In the genomic region with DNA sequence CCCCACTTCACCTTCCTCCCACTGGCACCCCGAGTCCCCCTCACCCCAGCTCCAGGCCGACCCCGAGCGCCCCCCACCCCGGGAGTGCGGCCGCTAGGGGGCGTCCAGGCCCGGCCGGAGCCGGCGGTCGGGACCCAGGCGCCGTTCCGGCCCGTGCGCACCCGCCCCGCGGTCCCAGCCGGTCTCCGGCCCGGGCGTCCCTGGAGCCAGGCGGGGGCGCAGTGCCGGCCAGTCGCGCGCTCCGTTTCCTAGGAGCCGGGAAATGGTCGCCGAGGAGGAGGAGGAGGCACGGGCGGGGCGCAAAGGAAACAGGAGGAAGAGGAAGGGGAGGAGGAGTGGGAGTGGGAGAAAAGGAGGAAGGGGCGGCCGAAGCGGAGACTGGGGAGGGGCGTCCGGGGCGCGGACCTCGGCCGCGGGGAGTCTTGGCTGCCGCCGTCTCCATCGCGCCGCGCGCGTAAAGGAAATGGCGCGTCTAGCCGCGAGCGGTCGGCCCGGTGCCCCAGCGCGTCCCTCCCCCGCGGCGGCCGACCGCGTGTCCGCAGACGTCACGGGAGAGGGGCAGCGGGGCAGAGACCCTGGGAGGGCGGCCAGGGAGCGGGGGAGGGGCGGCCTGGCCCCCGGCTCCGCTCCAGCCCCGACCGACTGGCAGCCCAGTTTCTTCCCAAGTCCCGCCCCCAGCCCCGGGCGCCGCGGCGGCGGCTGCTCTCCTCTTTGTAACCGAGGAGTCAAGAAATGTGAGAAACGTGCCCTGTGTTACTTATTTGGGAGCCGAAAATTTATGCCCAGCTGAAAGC, we compare ENCODE assay signal across 8 cellular contexts.
DNase-seq lines count a peak whose midpoint lies in the region; ATAC-seq lines count a peak whose summit lies in the region.

No MANE protein-coding gene starts in this region.

- H3K4me3 Mint-ChIP-seq in memory B cell: peak overlapping the region; percentile 75

- H3K36me3 ChIP-seq in endocrine pancreas (ENCODE audit: control insufficient read depth, insufficient read depth, low read length): no peaks in the 10 kb centered on the region

- no peaks in the 10 kb centered on the region for H3K4me1 Mint-ChIP-seq in memory B cell

- H3K27ac Mint-ChIP-seq in memory B cell: no peak overlapping the region

- no peaks in the 10 kb centered on the region for H3K9me3 Mint-ChIP-seq in memory B cell

- H3K36me3 Mint-ChIP-seq in memory B cell: no peaks in the 10 kb centered on the region

- no peaks in the 10 kb centered on the region for H3K4me1 ChIP-seq in endocrine pancreas (ENCODE audit: control insufficient read depth, insufficient read depth, low read length)

- ATAC-seq in memory B cell (ENCODE audit: low read depth): peak; percentile 68

- no peak overlapping the region for H3K4me3 ChIP-seq in endocrine pancreas (ENCODE audit: control insufficient read depth, insufficient read depth, low read length)

- in situ Hi-C loops in ACHN (cut with HindIII; ENCODE audit: low pct_ligation_motif_present, low pct_unique_long_range_greater_than_20kb, low sequenced_read_pairs): no loop called here

- peak overlapping the region; percentile 60 for H3K9ac ChIP-seq in endocrine pancreas (ENCODE audit: control insufficient read depth, insufficient read depth, low read length)

- H3K27me3 ChIP-seq in endocrine pancreas (ENCODE audit: control insufficient read depth, insufficient read depth, low read length): no peaks in the 10 kb centered on the region

- peaks cover 12% of the 10 kb centered on the region for H3K27me3 Mint-ChIP-seq in memory B cell

- no peaks in the 10 kb centered on the region for H3K9me3 ChIP-seq in endocrine pancreas (ENCODE audit: control insufficient read depth, low read length)

- DNase-seq in ACHN (peak; percentile 78), GM19238 (ENCODE audit: insufficient read length, low spot score) (peak; percentile 41), NCI-H446 treated with DMSO at 0.1 percent for 48 hours (lab: John Stamatoyannopoulos, UW) (peak; percentile 73), memory B cell (ENCODE audit: low spot score in 2 of 2) (peak; percentile 28 to 46), cortex of kidney (lab: John Stamatoyannopoulos, UW) (no peak)
- DNase-seq in activated CD4-positive, alpha-beta T cell treated with anti-CD3 and anti-CD28 coated beads, Interleukin-2, amount 50 U/mL, for 48 hours: peak; percentile 68 to 71
- peak; percentile 52 to 53 for DNase-seq in stimulated activated CD8-positive, alpha-beta memory T cell treated with anti-CD3 and anti-CD28 coated beads, Interleukin-2, amount 100 ng/mL, for 48 hours (ENCODE audit: low read depth in 2 of 2)
